ENCODE assay signal across 21 cellular contexts in the genomic region with DNA sequence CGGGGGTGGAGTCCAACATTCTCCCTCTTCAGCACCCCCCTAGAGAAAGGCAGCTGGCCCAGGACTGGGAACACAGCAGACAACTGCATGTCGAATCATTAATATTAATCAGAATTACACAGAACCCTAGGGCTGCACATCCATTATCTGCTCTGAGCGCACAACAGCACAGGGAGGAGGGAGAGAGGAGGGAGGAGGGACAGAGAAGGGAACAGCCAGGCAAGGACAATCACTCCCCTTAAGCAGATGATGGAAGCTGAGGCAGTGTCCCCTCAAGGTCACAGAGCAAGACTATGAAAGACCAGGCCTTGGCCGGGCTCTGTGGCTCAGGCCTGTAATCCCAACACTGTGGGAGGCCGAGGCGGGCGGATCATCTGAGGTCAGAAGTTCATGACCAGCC. TPM values are rescaled to one million over a fixed set of nuclear protein-coding genes. Genes with fewer than 3 reads are reported as not detected.
"Had no signal": no experiment of that assay in that cellular context is flagged by ENCODE, and none has a peak within 500 bp of the region (broad histone marks: within the 10 kb centered on the region; RNA-seq: fewer than 3 reads in every experiment).

No MANE protein-coding gene starts in this region.

- H3K36me3 Mint-ChIP-seq: stimulated activated effector memory CD8-positive, alpha-beta T cell treated with anti-CD3 and anti-CD28 coated beads, Interleukin-12 subunit alpha, Interleukin-12 subunit beta, amount 100 ng/mL, for 72 hours had no signal

- H3K4me1 Mint-ChIP-seq: naive thymus-derived CD4-positive, alpha-beta T cell; nephron progenitor cell; stimulated activated effector memory CD8-positive, alpha-beta T cell treated with anti-CD3 and anti-CD28 coated beads, Interleukin-12 subunit alpha, Interleukin-12 subunit beta, amount 100 ng/mL, for 72 hours had no signal

- H3K27me3 Mint-ChIP-seq: naive thymus-derived CD4-positive, alpha-beta T cell; progenitor cell of endocrine pancreas had no signal

- H3K27ac ChIP-seq: heart right ventricle, ovary, suprapubic skin, tibial artery, upper lobe of left lung, uterus had no signal

- ATAC-seq: esophagus mucosa; heart right ventricle; left lobe of liver; naive thymus-derived CD4-positive, alpha-beta T cell; right cardiac atrium; stimulated activated effector memory CD8-positive, alpha-beta T cell treated with anti-CD3 and anti-CD28 coated beads, Interleukin-12 subunit alpha, Interleukin-12 subunit beta, amount 100 ng/mL, for 72 hours; stimulated activated naive CD8-positive, alpha-beta T cell treated with anti-CD3 and anti-CD28 coated beads, Interleukin-15, Interleukin-2, amounts not matched to agents 100 U/mL and 50 U/mL, for 24 hours had no signal

- H3K9me3 ChIP-seq: heart right ventricle, ovary, suprapubic skin, tibial artery, upper lobe of left lung, uterus had no signal

- H3K36me3 ChIP-seq: ovary, uterus had no signal

- H3K9me3 Mint-ChIP-seq: stimulated activated effector memory CD8-positive, alpha-beta T cell treated with anti-CD3 and anti-CD28 coated beads, Interleukin-12 subunit alpha, Interleukin-12 subunit beta, amount 100 ng/mL, for 72 hours had no signal

- H3K4me3 ChIP-seq: heart right ventricle, ovary, suprapubic skin, tibial artery, upper lobe of left lung, uterus had no signal

- DNase-seq: effector memory CD4-positive, alpha-beta T cell; heart right ventricle; hypothalamus; islet precursor cell; mammary epithelial cell; naive thymus-derived CD4-positive, alpha-beta T cell; nephron progenitor cell; ovary; right cardiac atrium; stimulated activated CD4-positive, alpha-beta T cell treated with anti-CD3 and anti-CD28 coated beads, Interleukin-4, amount 100 ng/mL, for 1 hour; stimulated activated CD8-positive, alpha-beta memory T cell treated with anti-CD3 and anti-CD28 coated beads, Interleukin-4, amount 100 ng/mL, for 48 hours; stimulated activated naive CD8-positive, alpha-beta T cell treated with anti-CD3 and anti-CD28 coated beads, Interleukin-15, Interleukin-2, amounts not matched to agents 100 U/mL and 50 U/mL, for 24 hours; tibial artery; upper lobe of left lung; uterus had no signal

- H3K27ac Mint-ChIP-seq: nephron progenitor cell; stimulated activated effector memory CD8-positive, alpha-beta T cell treated with anti-CD3 and anti-CD28 coated beads, Interleukin-12 subunit alpha, Interleukin-12 subunit beta, amount 100 ng/mL, for 72 hours had no signal

- H3K4me3 Mint-ChIP-seq: naive thymus-derived CD4-positive, alpha-beta T cell; nephron progenitor cell; stimulated activated effector memory CD8-positive, alpha-beta T cell treated with anti-CD3 and anti-CD28 coated beads, Interleukin-12 subunit alpha, Interleukin-12 subunit beta, amount 100 ng/mL, for 72 hours had no signal

- H3K4me1 ChIP-seq: heart right ventricle, suprapubic skin, tibial artery, upper lobe of left lung, uterus had no signal

- H3K27me3 ChIP-seq: heart right ventricle, ovary, suprapubic skin, upper lobe of left lung, uterus had no signal

RNA-seq across cellular contexts. Expression of a gene that starts 25.7 kb away (rescaled TPM):
- total RNA-seq: mononuclear cell had no signal
